In the genomic region with DNA sequence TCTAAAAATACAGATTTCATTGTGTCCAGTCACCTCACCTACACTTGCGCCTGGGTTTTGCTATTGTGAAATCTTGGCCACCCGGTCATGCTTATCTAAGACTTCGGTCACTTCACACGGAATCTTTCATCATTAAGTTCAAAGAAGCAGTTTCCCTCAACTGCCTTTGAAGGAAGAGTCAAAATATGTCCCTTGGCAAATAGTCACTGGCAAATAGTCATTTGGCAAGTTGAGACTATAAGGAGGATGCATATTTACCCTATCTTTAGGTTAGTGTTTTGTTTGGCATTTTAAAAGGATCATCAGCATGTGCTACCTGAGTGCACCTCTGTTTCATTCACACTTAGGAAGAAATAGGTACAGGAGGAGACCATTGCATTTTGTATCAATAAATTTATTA, we compare ENCODE assay signal across 1 cellular context.
TF ChIP-seq lines count a peak whose summit lies in the region.

No MANE protein-coding gene starts in this region.

TF ChIP-seq in HepG2, 621 proteins besides CTCF, POLR2A, EP300 and RAD21 (continued from another document and continues in another):
- TF ChIP-seq, protein P1, sequence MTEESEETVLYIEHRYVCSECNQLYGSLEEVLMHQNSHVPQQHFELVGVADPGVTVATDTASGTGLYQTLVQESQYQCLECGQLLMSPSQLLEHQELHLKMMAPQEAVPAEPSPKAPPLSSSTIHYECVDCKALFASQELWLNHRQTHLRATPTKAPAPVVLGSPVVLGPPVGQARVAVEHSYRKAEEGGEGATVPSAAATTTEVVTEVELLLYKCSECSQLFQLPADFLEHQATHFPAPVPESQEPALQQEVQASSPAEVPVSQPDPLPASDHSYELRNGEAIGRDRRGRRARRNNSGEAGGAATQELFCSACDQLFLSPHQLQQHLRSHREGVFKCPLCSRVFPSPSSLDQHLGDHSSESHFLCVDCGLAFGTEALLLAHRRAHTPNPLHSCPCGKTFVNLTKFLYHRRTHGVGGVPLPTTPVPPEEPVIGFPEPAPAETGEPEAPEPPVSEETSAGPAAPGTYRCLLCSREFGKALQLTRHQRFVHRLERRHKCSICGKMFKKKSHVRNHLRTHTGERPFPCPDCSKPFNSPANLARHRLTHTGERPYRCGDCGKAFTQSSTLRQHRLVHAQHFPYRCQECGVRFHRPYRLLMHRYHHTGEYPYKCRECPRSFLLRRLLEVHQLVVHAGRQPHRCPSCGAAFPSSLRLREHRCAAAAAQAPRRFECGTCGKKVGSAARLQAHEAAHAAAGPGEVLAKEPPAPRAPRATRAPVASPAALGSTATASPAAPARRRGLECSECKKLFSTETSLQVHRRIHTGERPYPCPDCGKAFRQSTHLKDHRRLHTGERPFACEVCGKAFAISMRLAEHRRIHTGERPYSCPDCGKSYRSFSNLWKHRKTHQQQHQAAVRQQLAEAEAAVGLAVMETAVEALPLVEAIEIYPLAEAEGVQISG (CRISPR knock-in tag; IDR thresholded peaks at IDR 0.05): peak; percentile 53; the same call in 1 of the 2 replicates
- TF ChIP-seq PCBP1 (IDR thresholded peaks at IDR 0.05; ENCODE audit: borderline replicate concordance, low read depth, low read length) (no peak), RARG (CRISPR knock-in tag; IDR thresholded peaks at IDR 0.05; ENCODE audit: low read depth) (no peak), REXO4 (CRISPR knock-in tag; IDR thresholded peaks at IDR 0.05; ENCODE audit: borderline replicate concordance) (no peak), SRF (IDR thresholded peaks at IDR 0.05; ENCODE audit: low read depth, low read length) (0 out of 2 replicates have a peak, but pooled peaks have one; percentile 60), ZFP1 (CRISPR knock-in tag; IDR thresholded peaks at IDR 0.05) (peak; percentile 92), ZNF879 (CRISPR knock-in tag; IDR thresholded peaks at IDR 0.05) (no peak), YEATS4 (CRISPR knock-in tag; IDR thresholded peaks at IDR 0.05; ENCODE audit: borderline replicate concordance) (no peak), ATM (IDR thresholded peaks at IDR 0.05; ENCODE audit: borderline replicate concordance) (no peak), ZMYM3 (CRISPR knock-in tag; IDR thresholded peaks at IDR 0.05) (peak; percentile 42; the same call in 1 of the 2 replicates), SALL1 (CRISPR knock-in tag; IDR thresholded peaks at IDR 0.05) (peak; percentile 89; the same call in 1 of the 2 replicates), ZNF501 (CRISPR knock-in tag; IDR thresholded peaks at IDR 0.05) (no peak), NRL (CRISPR knock-in tag; IDR thresholded peaks at IDR 0.05; ENCODE audit: borderline replicate concordance) (no peak), ZMAT3 (CRISPR knock-in tag; conservative IDR thresholded peaks at IDR 0.05) (0 out of 2 replicates have a peak, but pooled peaks have one; percentile 52), FLYWCH1 (CRISPR knock-in tag; IDR thresholded peaks at IDR 0.05) (no peak), SIN3A (IDR thresholded peaks at IDR 0.05; ENCODE audit: borderline replicate concordance, low read depth, low read length) (no peak), EED (CRISPR knock-in tag; IDR thresholded peaks at IDR 0.05) (no peak), ZBTB20 (CRISPR knock-in tag; IDR thresholded peaks at IDR 0.05; ENCODE audit: borderline replicate concordance, low read depth) (peak; percentile 91), ZBTB7A (CRISPR knock-in tag; IDR thresholded peaks at IDR 0.05) (peak; percentile 31; the same call in 1 of the 2 replicates), ZFAT (CRISPR knock-in tag; conservative IDR thresholded peaks at IDR 0.05) (no peak), ZMYM2 (CRISPR knock-in tag; IDR thresholded peaks at IDR 0.05) (peak; percentile 61; the same call in 1 of the 2 replicates), NFKB2 (CRISPR knock-in tag; IDR thresholded peaks at IDR 0.05; ENCODE audit: borderline replicate concordance) (no peak), MIXL1 (CRISPR knock-in tag; IDR thresholded peaks at IDR 0.05) (peak; percentile 84), JUNB (CRISPR knock-in tag; IDR thresholded peaks at IDR 0.05; ENCODE audit: borderline replicate concordance) (peak; percentile 36; the same call in 1 of the 2 replicates), HHEX (CRISPR knock-in tag; IDR thresholded peaks at IDR 0.05) (peak; percentile 93), PHF5A (CRISPR knock-in tag; IDR thresholded peaks at IDR 0.05; ENCODE audit: low read depth, unreplicated experiment) (peak; percentile 39), TCF7L2 (IDR thresholded peaks at IDR 0.05; ENCODE audit: low read depth, low read length) (peak; percentile 97), EEA1 (CRISPR knock-in tag; IDR thresholded peaks at IDR 0.05; ENCODE audit: borderline replicate concordance) (no peak), MTA3 (CRISPR knock-in tag; IDR thresholded peaks at IDR 0.05) (no peak), SKI (IDR thresholded peaks at IDR 0.05; ENCODE audit: partially characterized antibody) (peak; percentile 49), YY1 (IDR thresholded peaks at IDR 0.05; ENCODE audit: insufficient read depth, insufficient replicate concordance, low read depth, low read length) (no peak), ZNF570 (CRISPR knock-in tag; IDR thresholded peaks at IDR 0.05; ENCODE audit: borderline replicate concordance) (no peak), ZSCAN21 (CRISPR knock-in tag; IDR thresholded peaks at IDR 0.05; ENCODE audit: borderline replicate concordance) (no peak), SP1 (IDR thresholded peaks at IDR 0.05) (no peak), SP1 (CRISPR knock-in tag; IDR thresholded peaks at IDR 0.05) (no peak), ZNF607 (CRISPR knock-in tag; IDR thresholded peaks at IDR 0.05; ENCODE audit: borderline replicate concordance) (no peak), HOXD1 (CRISPR knock-in tag; IDR thresholded peaks at IDR 0.05) (peak; percentile 83; the same call in 1 of the 2 replicates), ARNT (IDR thresholded peaks at IDR 0.05) (no peak), ZNF253 (CRISPR knock-in tag; IDR thresholded peaks at IDR 0.05; ENCODE audit: borderline replicate concordance) (no peak), ZNF792 (CRISPR knock-in tag; IDR thresholded peaks at IDR 0.05) (peak; percentile 70)
- TF ChIP-seq, protein P2, sequence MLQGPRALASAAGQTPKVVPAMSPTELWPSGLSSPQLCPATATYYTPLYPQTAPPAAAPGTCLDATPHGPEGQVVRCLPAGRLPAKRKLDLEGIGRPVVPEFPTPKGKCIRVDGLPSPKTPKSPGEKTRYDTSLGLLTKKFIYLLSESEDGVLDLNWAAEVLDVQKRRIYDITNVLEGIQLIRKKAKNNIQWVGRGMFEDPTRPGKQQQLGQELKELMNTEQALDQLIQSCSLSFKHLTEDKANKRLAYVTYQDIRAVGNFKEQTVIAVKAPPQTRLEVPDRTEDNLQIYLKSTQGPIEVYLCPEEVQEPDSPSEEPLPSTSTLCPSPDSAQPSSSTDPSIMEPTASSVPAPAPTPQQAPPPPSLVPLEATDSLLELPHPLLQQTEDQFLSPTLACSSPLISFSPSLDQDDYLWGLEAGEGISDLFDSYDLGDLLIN (CRISPR knock-in tag; IDR thresholded peaks at IDR 0.05; ENCODE audit: borderline replicate concordance): no peak
- TF ChIP-seq, protein P3, sequence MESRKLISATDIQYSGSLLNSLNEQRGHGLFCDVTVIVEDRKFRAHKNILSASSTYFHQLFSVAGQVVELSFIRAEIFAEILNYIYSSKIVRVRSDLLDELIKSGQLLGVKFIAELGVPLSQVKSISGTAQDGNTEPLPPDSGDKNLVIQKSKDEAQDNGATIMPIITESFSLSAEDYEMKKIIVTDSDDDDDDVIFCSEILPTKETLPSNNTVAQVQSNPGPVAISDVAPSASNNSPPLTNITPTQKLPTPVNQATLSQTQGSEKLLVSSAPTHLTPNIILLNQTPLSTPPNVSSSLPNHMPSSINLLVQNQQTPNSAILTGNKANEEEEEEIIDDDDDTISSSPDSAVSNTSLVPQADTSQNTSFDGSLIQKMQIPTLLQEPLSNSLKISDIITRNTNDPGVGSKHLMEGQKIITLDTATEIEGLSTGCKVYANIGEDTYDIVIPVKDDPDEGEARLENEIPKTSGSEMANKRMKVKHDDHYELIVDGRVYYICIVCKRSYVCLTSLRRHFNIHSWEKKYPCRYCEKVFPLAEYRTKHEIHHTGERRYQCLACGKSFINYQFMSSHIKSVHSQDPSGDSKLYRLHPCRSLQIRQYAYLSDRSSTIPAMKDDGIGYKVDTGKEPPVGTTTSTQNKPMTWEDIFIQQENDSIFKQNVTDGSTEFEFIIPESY (CRISPR knock-in tag; IDR thresholded peaks at IDR 0.05): peak; percentile 78
- TF ChIP-seq, protein P4, sequence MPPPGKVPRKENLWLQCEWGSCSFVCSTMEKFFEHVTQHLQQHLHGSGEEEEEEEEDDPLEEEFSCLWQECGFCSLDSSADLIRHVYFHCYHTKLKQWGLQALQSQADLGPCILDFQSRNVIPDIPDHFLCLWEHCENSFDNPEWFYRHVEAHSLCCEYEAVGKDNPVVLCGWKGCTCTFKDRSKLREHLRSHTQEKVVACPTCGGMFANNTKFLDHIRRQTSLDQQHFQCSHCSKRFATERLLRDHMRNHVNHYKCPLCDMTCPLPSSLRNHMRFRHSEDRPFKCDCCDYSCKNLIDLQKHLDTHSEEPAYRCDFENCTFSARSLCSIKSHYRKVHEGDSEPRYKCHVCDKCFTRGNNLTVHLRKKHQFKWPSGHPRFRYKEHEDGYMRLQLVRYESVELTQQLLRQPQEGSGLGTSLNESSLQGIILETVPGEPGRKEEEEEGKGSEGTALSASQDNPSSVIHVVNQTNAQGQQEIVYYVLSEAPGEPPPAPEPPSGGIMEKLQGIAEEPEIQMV (CRISPR knock-in tag; IDR thresholded peaks at IDR 0.05; ENCODE audit: low read depth): 0 out of 2 replicates have a peak, but pooled peaks have one; percentile 34
- TF ChIP-seq, protein P5, sequence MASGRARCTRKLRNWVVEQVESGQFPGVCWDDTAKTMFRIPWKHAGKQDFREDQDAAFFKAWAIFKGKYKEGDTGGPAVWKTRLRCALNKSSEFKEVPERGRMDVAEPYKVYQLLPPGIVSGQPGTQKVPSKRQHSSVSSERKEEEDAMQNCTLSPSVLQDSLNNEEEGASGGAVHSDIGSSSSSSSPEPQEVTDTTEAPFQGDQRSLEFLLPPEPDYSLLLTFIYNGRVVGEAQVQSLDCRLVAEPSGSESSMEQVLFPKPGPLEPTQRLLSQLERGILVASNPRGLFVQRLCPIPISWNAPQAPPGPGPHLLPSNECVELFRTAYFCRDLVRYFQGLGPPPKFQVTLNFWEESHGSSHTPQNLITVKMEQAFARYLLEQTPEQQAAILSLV (CRISPR knock-in tag; IDR thresholded peaks at IDR 0.05; ENCODE audit: borderline replicate concordance): no peak
- TF ChIP-seq, protein P6, sequence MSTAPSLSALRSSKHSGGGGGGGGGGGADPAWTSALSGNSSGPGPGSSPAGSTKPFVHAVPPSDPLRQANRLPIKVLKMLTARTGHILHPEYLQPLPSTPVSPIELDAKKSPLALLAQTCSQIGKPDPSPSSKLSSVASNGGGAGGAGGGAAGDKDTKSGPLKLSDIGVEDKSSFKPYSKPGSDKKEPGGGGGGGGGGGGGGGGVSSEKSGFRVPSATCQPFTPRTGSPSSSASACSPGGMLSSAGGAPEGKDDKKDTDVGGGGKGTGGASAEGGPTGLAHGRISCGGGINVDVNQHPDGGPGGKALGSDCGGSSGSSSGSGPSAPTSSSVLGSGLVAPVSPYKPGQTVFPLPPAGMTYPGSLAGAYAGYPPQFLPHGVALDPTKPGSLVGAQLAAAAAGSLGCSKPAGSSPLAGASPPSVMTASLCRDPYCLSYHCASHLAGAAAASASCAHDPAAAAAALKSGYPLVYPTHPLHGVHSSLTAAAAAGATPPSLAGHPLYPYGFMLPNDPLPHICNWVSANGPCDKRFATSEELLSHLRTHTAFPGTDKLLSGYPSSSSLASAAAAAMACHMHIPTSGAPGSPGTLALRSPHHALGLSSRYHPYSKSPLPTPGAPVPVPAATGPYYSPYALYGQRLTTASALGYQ (CRISPR knock-in tag; IDR thresholded peaks at IDR 0.05): peak; percentile 99
- TF ChIP-seq, protein P7, sequence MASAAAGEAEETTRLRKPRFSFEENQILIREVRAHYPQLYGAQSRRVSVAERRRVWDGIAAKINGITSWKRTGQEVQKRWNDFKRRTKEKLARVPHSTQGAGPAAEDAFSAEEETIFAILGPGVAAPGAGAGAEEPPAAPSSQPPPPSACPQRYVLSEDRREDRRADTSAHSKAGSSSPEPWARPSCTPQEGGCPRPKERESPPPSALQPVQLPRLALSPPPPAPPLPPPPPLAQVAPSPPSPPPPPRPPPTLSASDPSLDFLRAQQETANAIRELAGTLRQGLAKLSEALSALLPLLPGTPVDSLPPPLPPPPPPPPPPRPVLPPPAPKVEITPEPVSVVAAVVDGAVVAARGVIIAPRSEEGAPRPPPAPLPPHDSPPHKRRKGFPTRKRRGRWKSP (CRISPR knock-in tag; IDR thresholded peaks at IDR 0.05): peak; percentile 65; the same call in 1 of the 2 replicates
- TF ChIP-seq, protein P8, sequence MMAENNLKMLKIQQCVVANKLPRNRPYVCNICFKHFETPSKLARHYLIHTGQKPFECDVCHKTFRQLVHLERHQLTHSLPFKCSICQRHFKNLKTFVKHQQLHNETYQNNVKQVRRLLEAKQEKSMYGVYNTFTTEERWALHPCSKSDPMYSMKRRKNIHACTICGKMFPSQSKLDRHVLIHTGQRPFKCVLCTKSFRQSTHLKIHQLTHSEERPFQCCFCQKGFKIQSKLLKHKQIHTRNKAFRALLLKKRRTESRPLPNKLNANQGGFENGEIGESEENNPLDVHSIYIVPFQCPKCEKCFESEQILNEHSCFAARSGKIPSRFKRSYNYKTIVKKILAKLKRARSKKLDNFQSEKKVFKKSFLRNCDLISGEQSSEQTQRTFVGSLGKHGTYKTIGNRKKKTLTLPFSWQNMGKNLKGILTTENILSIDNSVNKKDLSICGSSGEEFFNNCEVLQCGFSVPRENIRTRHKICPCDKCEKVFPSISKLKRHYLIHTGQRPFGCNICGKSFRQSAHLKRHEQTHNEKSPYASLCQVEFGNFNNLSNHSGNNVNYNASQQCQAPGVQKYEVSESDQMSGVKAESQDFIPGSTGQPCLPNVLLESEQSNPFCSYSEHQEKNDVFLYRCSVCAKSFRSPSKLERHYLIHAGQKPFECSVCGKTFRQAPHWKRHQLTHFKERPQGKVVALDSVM (CRISPR knock-in tag; IDR thresholded peaks at IDR 0.05): peak; percentile 49; the same call in 1 of the 2 replicates
- TF ChIP-seq, protein P9, sequence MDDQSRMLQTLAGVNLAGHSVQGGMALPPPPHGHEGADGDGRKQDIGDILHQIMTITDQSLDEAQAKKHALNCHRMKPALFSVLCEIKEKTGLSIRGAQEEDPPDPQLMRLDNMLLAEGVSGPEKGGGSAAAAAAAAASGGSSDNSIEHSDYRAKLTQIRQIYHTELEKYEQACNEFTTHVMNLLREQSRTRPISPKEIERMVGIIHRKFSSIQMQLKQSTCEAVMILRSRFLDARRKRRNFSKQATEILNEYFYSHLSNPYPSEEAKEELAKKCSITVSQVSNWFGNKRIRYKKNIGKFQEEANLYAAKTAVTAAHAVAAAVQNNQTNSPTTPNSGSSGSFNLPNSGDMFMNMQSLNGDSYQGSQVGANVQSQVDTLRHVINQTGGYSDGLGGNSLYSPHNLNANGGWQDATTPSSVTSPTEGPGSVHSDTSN (CRISPR knock-in tag; IDR thresholded peaks at IDR 0.05; ENCODE audit: borderline replicate concordance): no peak
- TF ChIP-seq, protein P10, sequence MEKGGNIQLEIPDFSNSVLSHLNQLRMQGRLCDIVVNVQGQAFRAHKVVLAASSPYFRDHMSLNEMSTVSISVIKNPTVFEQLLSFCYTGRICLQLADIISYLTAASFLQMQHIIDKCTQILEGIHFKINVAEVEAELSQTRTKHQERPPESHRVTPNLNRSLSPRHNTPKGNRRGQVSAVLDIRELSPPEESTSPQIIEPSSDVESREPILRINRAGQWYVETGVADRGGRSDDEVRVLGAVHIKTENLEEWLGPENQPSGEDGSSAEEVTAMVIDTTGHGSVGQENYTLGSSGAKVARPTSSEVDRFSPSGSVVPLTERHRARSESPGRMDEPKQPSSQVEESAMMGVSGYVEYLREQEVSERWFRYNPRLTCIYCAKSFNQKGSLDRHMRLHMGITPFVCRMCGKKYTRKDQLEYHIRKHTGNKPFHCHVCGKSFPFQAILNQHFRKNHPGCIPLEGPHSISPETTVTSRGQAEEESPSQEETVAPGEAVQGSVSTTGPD (CRISPR knock-in tag; IDR thresholded peaks at IDR 0.05): peak; percentile 68; the same call in 1 of the 2 replicates
